8 cellular contexts compared by ENCODE assay signal in the genomic region with DNA sequence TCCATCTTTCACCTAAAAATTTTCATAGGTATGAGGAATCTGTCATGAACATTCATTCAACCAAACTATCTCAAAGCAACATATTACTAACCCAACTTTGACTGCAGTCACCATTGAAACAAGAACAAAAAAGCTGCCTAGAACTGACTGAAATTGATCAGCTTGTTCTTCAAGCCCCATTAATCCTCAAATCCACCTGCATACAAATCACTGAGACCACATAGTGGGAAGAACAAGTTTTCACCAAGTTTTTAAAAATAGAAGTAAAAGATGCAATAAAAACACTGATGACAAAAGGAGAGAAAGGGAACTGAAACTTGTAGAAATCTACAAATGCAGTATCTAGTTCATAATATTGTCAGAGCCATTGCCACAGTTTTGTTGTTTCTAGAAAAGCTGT. TPM values are rescaled to one million over a fixed set of nuclear protein-coding genes. Genes with fewer than 3 reads are reported as not detected.
DNase-seq lines count a peak whose midpoint lies in the region; ATAC-seq, FAIRE-seq and TF ChIP-seq lines count a peak whose summit lies in the region.

No MANE protein-coding gene starts in this region.

- no peak overlapping the region for H4K8ac ChIP-seq in trophoblast cell (ENCODE audit: low read depth, low read length)

- H3K36me3 ChIP-seq in trophoblast cell (ENCODE audit: control insufficient read depth in 1 of 2, insufficient read depth in 2 of 2, low read length in 2 of 2) (peaks cover 0 to 2% of the 10 kb centered on the region in 2 experiments), endodermal cell (ENCODE audit: control insufficient read depth, insufficient read depth, low read length) (no peaks in the 10 kb centered on the region)

- H3K4me3 ChIP-seq in GM12864 (ENCODE audit: low read depth, low read length) (no peak overlapping the region), trophoblast cell (ENCODE audit: low read depth, low read length) (no peak overlapping the region), endodermal cell (ENCODE audit: low read length) (no peak overlapping the region)

- no peaks in the 10 kb centered on the region for H3K27me3 ChIP-seq in trophoblast cell (ENCODE audit: insufficient read depth, low read length)
- H3K27me3 ChIP-seq in endodermal cell (ENCODE audit: control insufficient read depth, insufficient read depth, low read length, poor library complexity, severe bottlenecking): no peaks in the 10 kb centered on the region

- no peak overlapping the region for H2BK12ac ChIP-seq in trophoblast cell (ENCODE audit: low read length)

- H2BK120ac ChIP-seq in trophoblast cell (ENCODE audit: insufficient read depth, low read length, poor library complexity): no peak overlapping the region

- TF ChIP-seq CTCF in GM12864 (IDR thresholded peaks at IDR 0.05; ENCODE audit: low read depth, low read length, missing control alignments) (no peak), mesothelial cell of epicardium (IDR thresholded peaks at IDR 0.05; ENCODE audit: unreplicated experiment) (no peak), endodermal cell (conservative IDR thresholded peaks at IDR 0.05) (no peak)

- peaks cover 31% of the 10 kb centered on the region for H3K4me1 Mint-ChIP-seq in mesothelial cell of epicardium
- H3K4me1 Mint-ChIP-seq in endodermal cell: peaks cover 26% of the 10 kb centered on the region

- peaks cover 3% of the 10 kb centered on the region for H3K79me1 ChIP-seq in trophoblast cell (ENCODE audit: low read length)

- no peak overlapping the region for H3K14ac ChIP-seq in trophoblast cell (ENCODE audit: low read length)

- H3K27ac Mint-ChIP-seq in mesothelial cell of epicardium (peak overlapping the region; percentile 39), endodermal cell (no peak overlapping the region)

- no peaks in the 10 kb centered on the region for H3K36me3 Mint-ChIP-seq in mesothelial cell of epicardium
- H3K36me3 Mint-ChIP-seq in endodermal cell (ENCODE audit: low read depth): no peaks in the 10 kb centered on the region

- no peak overlapping the region for H3K18ac ChIP-seq in trophoblast cell (ENCODE audit: low read length)

- H3K4me2 ChIP-seq in trophoblast cell (ENCODE audit: low read length): no peak overlapping the region

- H3K27me3 Mint-ChIP-seq in mesothelial cell of epicardium (ENCODE audit: low read depth) (peaks cover 1% of the 10 kb centered on the region), endodermal cell (ENCODE audit: insufficient read depth) (no peaks in the 10 kb centered on the region)

- peaks cover 17% of the 10 kb centered on the region for H3K79me2 ChIP-seq in trophoblast cell (ENCODE audit: control insufficient read depth, insufficient read depth, low read length, poor library complexity)

- H3K9me3 ChIP-seq in trophoblast cell (ENCODE audit: insufficient read depth, low read depth, low read length) (no peaks in the 10 kb centered on the region), endodermal cell (ENCODE audit: control insufficient read depth, low read length) (no peaks in the 10 kb centered on the region)

- no peak overlapping the region for H2AFZ ChIP-seq in trophoblast cell (ENCODE audit: insufficient read depth, low read length, poor library complexity)

- H3K9me3 Mint-ChIP-seq in mesothelial cell of epicardium (no peaks in the 10 kb centered on the region), endodermal cell (no peaks in the 10 kb centered on the region)

- H4K91ac ChIP-seq in trophoblast cell (ENCODE audit: low read depth, low read length): no peak overlapping the region

- H3K4me3 Mint-ChIP-seq in mesothelial cell of epicardium (no peak overlapping the region), endodermal cell (no peak overlapping the region)

- H3K4me1 ChIP-seq in trophoblast cell (ENCODE audit: control insufficient read depth in 1 of 2, insufficient read depth in 2 of 2, low read length in 2 of 2): peaks cover 7 to 8% of the 10 kb centered on the region in 2 experiments
- H3K4me1 ChIP-seq in endodermal cell (ENCODE audit: control insufficient read depth, insufficient read depth, low read length): peaks cover 9% of the 10 kb centered on the region

- no peak overlapping the region for H2BK5ac ChIP-seq in trophoblast cell (ENCODE audit: low read depth, low read length, poor library complexity)

- FAIRE-seq in urothelium cell line (lab: Jason Lieb, UNC): no peak

- DNase-seq in GM12864 (ENCODE audit: low read depth) (peak; percentile 59), MV-4-11 (lab: John Stamatoyannopoulos, UW) (peak; percentile 84), mesothelial cell of epicardium (ENCODE audit: low spot score in 2 of 2, unreplicated experiment in 2 of 2) (no peak), trophoblast cell (no peak), endodermal cell (no peak), urothelium cell line (ENCODE audit: low spot score) (no peak), NCI-H226 (no peak)

- H3K4ac ChIP-seq in trophoblast cell (ENCODE audit: low read depth, low read length): no peak overlapping the region

- H2AK5ac ChIP-seq in trophoblast cell (ENCODE audit: low read length): no peak overlapping the region

- ATAC-seq in GM21619 (IDR thresholded peaks at IDR 0.05; ENCODE audit: unreplicated experiment): peak; percentile 79

- no peak overlapping the region for H3K9ac ChIP-seq in trophoblast cell (ENCODE audit: low read length)
- no peak overlapping the region for H3K9ac ChIP-seq in endodermal cell (ENCODE audit: extremely low read depth, low read length, poor library complexity, severe bottlenecking)

- H4K12ac ChIP-seq in trophoblast cell (ENCODE audit: low read depth, low read length): no peak overlapping the region

- no peak overlapping the region for H3K23ac ChIP-seq in trophoblast cell (ENCODE audit: low read length)

- H3K27ac ChIP-seq in trophoblast cell (ENCODE audit: low read depth, low read length) (no peak overlapping the region), endodermal cell (ENCODE audit: low read depth, low read length) (no peak overlapping the region)

RNA-seq across cellular contexts. Expression of gene SORT1, which starts 6.1 kb away (rescaled TPM):
- total RNA-seq in mesothelial cell of epicardium: 39.1 to 45.5 TPM (median 40.6 TPM) in 3 replicates
- 93.6 and 96.6 TPM in 2 replicates for polyA plus RNA-seq in trophoblast cell (2013)
- total RNA-seq in endodermal cell: 10 to 100 TPM; 44.9 to 46.2 TPM
- 35.7 TPM for polyA plus RNA-seq in endodermal cell (2013, experiment 1 of 2)
- polyA plus RNA-seq in endodermal cell (2013, experiment 2 of 2): 35.6 TPM

RNA-seq across cellular contexts. Expression of gene PSMA5, which starts 34.6 kb away (rescaled TPM):
- 67.2 to 70.9 TPM (median 69.7 TPM) in 3 replicates for total RNA-seq in mesothelial cell of epicardium
- polyA plus RNA-seq in trophoblast cell (2013): 72.9 and 74.4 TPM in 2 replicates
- total RNA-seq in endodermal cell: 100 to 1,000 TPM; 117 to 122 TPM
- 64.3 TPM for polyA plus RNA-seq in endodermal cell (2013, experiment 1 of 2)
- polyA plus RNA-seq in endodermal cell (2013, experiment 2 of 2): 64.0 TPM

Comparison
In these comparisons a context has a peak if more than half of its experiments do, and no peak if none do; other contexts are left out.
1. DNase-seq: peak in GM12864 (single experiment) and MV-4-11 (single experiment); none in mesothelial cell of epicardium (0 of 2), trophoblast cell (0 of 2), endodermal cell (single experiment), urothelium cell line (single experiment) and NCI-H226 (single experiment).